23 cellular contexts compared by ENCODE assay signal in genomic region chr9:107545036-107545435, GRCh38. TPM values are rescaled to one million over a fixed set of nuclear protein-coding genes. Genes with fewer than 3 reads are reported as not detected.
DNase-seq lines count a peak whose midpoint lies in the region; ATAC-seq, FAIRE-seq and TF ChIP-seq lines count a peak whose summit lies in the region.
"Had no signal": no experiment of that assay in that cellular context is flagged by ENCODE, and none has a peak within 500 bp of the region (broad histone marks: within the 10 kb centered on the region; RNA-seq: fewer than 3 reads in every experiment).

No MANE protein-coding gene starts in this region.

- no peaks in the 10 kb centered on the region for H3K9me3 ChIP-seq in A549
- H3K9me3 ChIP-seq in HUES48 (ENCODE audit: control insufficient read depth, insufficient read depth, low read length) = no peaks in the 10 kb centered on the region
- H3K9me3 ChIP-seq: BE2C had no signal

- no peaks in the 10 kb centered on the region for H3K27me3 ChIP-seq in HUES48 (ENCODE audit: control insufficient read depth, insufficient read depth, low read length)
- H3K27me3 ChIP-seq: BE2C had no signal

- H3K27me3 Mint-ChIP-seq in WTC11 (ENCODE audit: low read depth) = no peaks in the 10 kb centered on the region

- no peaks in the 10 kb centered on the region for H3K36me3 Mint-ChIP-seq in WTC11
- H3K36me3 Mint-ChIP-seq: CD4-positive, alpha-beta memory T cell had no signal

- TF ChIP-seq EP300 in A549 (IDR thresholded peaks at IDR 0.05) = no peak

- no peak for TF ChIP-seq RAD21 in A549 (conservative IDR thresholded peaks at IDR 0.05 in 1 of 2, IDR thresholded peaks at IDR 0.05 in 1 of 2)

- no peak for TF ChIP-seq POLR2A in A549 (IDR thresholded peaks at IDR 0.05; ENCODE audit: low read length)

- DNase-seq in A549 (ENCODE audit: low read depth in 1 of 2, low spot score in 1 of 2) = no peak
- no peak for DNase-seq in WTC11 (ENCODE audit: low spot score)
- DNase-seq in fibroblast of villous mesenchyme (ENCODE audit: low read depth) = peak; percentile 25
- DNase-seq in left cardiac atrium = no peak
- DNase-seq in NCI-H2029 treated with DMSO at 0.1 percent for 48 hours (lab: John Stamatoyannopoulos, UW) = no peak
- DNase-seq: BE2C; CD4-positive, alpha-beta memory T cell; DMS153; DMS79 treated with DMSO at 0.1 percent for 48 hours; EL; GDM1; GM23248; H9; IMR-90; KBM-7 had no signal

- H3K4me1 ChIP-seq in A549 (peaks cover 50% of the 10 kb centered on the region), HUES48 (ENCODE audit: control insufficient read depth, insufficient read depth, low read length) (peaks cover 11% of the 10 kb centered on the region)
- H3K4me1 ChIP-seq: BE2C had no signal

- H3K4me2 ChIP-seq in A549 = peak overlapping the region; percentile 50

- peak overlapping the region; percentile 86 to 91; a peak in 4 of 6 replicates for H3K27ac ChIP-seq in A549
- H3K27ac ChIP-seq in HUES48 (ENCODE audit: low read depth, low read length) = peak overlapping the region; percentile 13
- H3K27ac ChIP-seq: C4-2B, GM23248, HL-60 had no signal

- H3K9ac ChIP-seq in HUES48 (ENCODE audit: low read depth, low read length) = no peak overlapping the region
- H3K9ac ChIP-seq: GM23248 had no signal

- CTCF ChIA-PET in A549 (lab: Yijun Ruan, JAX) = interaction anchor here (0.5 to 0.8 kb wide), 2 partner anchors 13 to 15 kb away, joined by 3 read pairs; no protein-coding TSS in a partner anchor
- CTCF ChIA-PET in WTC11 (lab: Charles Lee) = no interaction called here

- ATAC-seq in A549 (no peak), WTC11 (0 out of 2 replicates have a peak, but pooled peaks have one; percentile 43), left cardiac atrium (no peak), GM21423 (IDR thresholded peaks at IDR 0.05; ENCODE audit: unreplicated experiment) (no peak), HG02763 (IDR thresholded peaks at IDR 0.05; ENCODE audit: unreplicated experiment) (no peak)

- POLR2A ChIA-PET in A549 (lab: Yijun Ruan, JAX) = no interaction called here
- POLR2A ChIA-PET in WTC11 (lab: Charles Lee) = no interaction called here

- 72% methylated on average over 3 of the region's 3 CpGs for WGBS in A549 (ENCODE audit: missing lambda C conversion rate)

- H3K27ac Mint-ChIP-seq in WTC11 = no peak overlapping the region; the same call in 1 of the 2 replicates
- H3K27ac Mint-ChIP-seq: CD4-positive, alpha-beta memory T cell had no signal

- H3K4me3 ChIP-seq in A549 = no peak overlapping the region
- no peak overlapping the region for H3K4me3 ChIP-seq in HUES48 (ENCODE audit: low read depth, low read length)
- no peak overlapping the region for H3K4me3 ChIP-seq in fibroblast of villous mesenchyme (ENCODE audit: low read depth, low read length)
- H3K4me3 ChIP-seq: GM23248 had no signal

- intact Hi-C loops in left cardiac atrium (cut with DNase I) = no loop called here

- TF ChIP-seq CTCF in A549 (IDR thresholded peaks at IDR 0.05) = no peak
- no peak for TF ChIP-seq CTCF in WTC11 (IDR thresholded peaks at IDR 0.05)
- TF ChIP-seq CTCF in fibroblast of villous mesenchyme (IDR thresholded peaks at IDR 0.05; ENCODE audit: insufficient read depth, low read depth, low read length) = no peak

- no peaks in the 10 kb centered on the region for H3K9me3 Mint-ChIP-seq in WTC11

- peaks cover 29% of the 10 kb centered on the region for H3K4me1 Mint-ChIP-seq in WTC11
- H3K4me1 Mint-ChIP-seq: CD4-positive, alpha-beta memory T cell had no signal

- H3K36me3 ChIP-seq in HUES48 (ENCODE audit: control insufficient read depth, insufficient read depth, low read length) = no peaks in the 10 kb centered on the region
- H3K36me3 ChIP-seq: BE2C had no signal

- FAIRE-seq in A549 (lab: Jason Lieb, UNC) = no peak
- FAIRE-seq: D721Med, GM12892, GM19239 had no signal

- H3K4me3 Mint-ChIP-seq in WTC11 = no peak overlapping the region
- H3K4me3 Mint-ChIP-seq: CD4-positive, alpha-beta memory T cell; H9 had no signal

TF ChIP-seq in A549, 52 proteins besides CTCF, POLR2A, EP300 and RAD21:
- TF ChIP-seq SREBF2 (IDR thresholded peaks at IDR 0.05) (no peak), FOSB (CRISPR knock-in tag; IDR thresholded peaks at IDR 0.05) (no peak), KDM1A (IDR thresholded peaks at IDR 0.05; ENCODE audit: low read depth) (no peak), BHLHE40 (IDR thresholded peaks at IDR 0.05; ENCODE audit: low read depth, low read length) (no peak), ZC3H11A (IDR thresholded peaks at IDR 0.05) (no peak), HDAC2 (IDR thresholded peaks at IDR 0.05) (no peak), GATA3 (IDR thresholded peaks at IDR 0.05; ENCODE audit: borderline replicate concordance) (no peak), FOSL2 (IDR thresholded peaks at IDR 0.05) (no peak), FOSL2 (CRISPR knock-in tag; IDR thresholded peaks at IDR 0.05) (no peak), ZFP36 (IDR thresholded peaks at IDR 0.05; ENCODE audit: borderline replicate concordance, partially characterized antibody) (no peak), EHF (CRISPR knock-in tag; IDR thresholded peaks at IDR 0.05) (no peak), SMC3 (IDR thresholded peaks at IDR 0.05) (no peak), CHD2 (IDR thresholded peaks at IDR 0.05; ENCODE audit: low read length, partially characterized antibody) (no peak), TP53 (CRISPR knock-in tag; IDR thresholded peaks at IDR 0.05) (no peak), NFE2L2 (conservative IDR thresholded peaks at IDR 0.05; ENCODE audit: low read length) (no peak), HES2 (IDR thresholded peaks at IDR 0.05) (no peak), ZSCAN20 (CRISPR knock-in tag; IDR thresholded peaks at IDR 0.05) (no peak), RCOR1 (IDR thresholded peaks at IDR 0.05; ENCODE audit: low read depth, low read length) (no peak), RNF2 (IDR thresholded peaks at IDR 0.05; ENCODE audit: borderline replicate concordance, low read depth) (no peak)
- TF ChIP-seq, protein P1, sequence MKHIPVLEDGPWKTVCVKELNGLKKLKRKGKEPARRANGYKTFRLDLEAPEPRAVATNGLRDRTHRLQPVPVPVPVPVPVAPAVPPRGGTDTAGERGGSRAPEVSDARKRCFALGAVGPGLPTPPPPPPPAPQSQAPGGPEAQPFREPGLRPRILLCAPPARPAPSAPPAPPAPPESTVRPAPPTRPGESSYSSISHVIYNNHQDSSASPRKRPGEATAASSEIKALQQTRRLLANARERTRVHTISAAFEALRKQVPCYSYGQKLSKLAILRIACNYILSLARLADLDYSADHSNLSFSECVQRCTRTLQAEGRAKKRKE (CRISPR knock-in tag; IDR thresholded peaks at IDR 0.05; ENCODE audit: low read depth) = no peak

TF ChIP-seq in WTC11, 78 proteins besides CTCF, POLR2A, EP300 and RAD21:
- no peak for TF ChIP-seq ATF6 (CRISPR knock-in tag; IDR thresholded peaks at IDR 0.05)
- TF ChIP-seq, protein P2, sequence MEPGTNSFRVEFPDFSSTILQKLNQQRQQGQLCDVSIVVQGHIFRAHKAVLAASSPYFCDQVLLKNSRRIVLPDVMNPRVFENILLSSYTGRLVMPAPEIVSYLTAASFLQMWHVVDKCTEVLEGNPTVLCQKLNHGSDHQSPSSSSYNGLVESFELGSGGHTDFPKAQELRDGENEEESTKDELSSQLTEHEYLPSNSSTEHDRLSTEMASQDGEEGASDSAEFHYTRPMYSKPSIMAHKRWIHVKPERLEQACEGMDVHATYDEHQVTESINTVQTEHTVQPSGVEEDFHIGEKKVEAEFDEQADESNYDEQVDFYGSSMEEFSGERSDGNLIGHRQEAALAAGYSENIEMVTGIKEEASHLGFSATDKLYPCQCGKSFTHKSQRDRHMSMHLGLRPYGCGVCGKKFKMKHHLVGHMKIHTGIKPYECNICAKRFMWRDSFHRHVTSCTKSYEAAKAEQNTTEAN (CRISPR knock-in tag; IDR thresholded peaks at IDR 0.05) = no peak

RNA-seq across cellular contexts. Expression of gene KLF4, which starts 55.5 kb away (rescaled TPM):
- polyA plus RNA-seq in A549 (2011; rRNA removed) (8.3 and 10.1 TPM in 2 replicates), A549 (2017; fragmentation: RNase III; extraction: RNeasy Plus Mini Kit Qiagen cat#74134 plus additional on column Dnase treatment) (3.4 to 3.6 TPM (median 3.6 TPM) in 3 replicates)
- polyA plus RNA-seq in A549 (2012; cell fraction: cytosol; rRNA removed) = 11.3 and 15.9 TPM in 2 replicates
- polyA plus RNA-seq in A549 (2012; cell fraction: nucleus; rRNA removed) = 28.0 and 53.7 TPM in 2 replicates
- polyA minus RNA-seq in A549 (2011; rRNA and poly(A)+ RNA removed) = 3.7 and 3.9 TPM in 2 replicates
- total RNA-seq in WTC11 (2021) (5.9 to 8.9 TPM (median 7.6 TPM) in 3 replicates), fibroblast of villous mesenchyme (2.6 and 3.5 TPM in 2 replicates), left cardiac atrium (10 to 100 TPM; 45.2 to 66.9 TPM)
- polyA plus RNA-seq: CD4-positive, alpha-beta memory T cell had no signal
